ENCODE assay signal across 1 cellular context in genomic region chr3:129495006-129495639, GRCh38.
TF ChIP-seq lines count a peak whose summit lies in the region.
"Not testable (repeated sequence)": the region's sequence is repeated elsewhere in the genome, so short reads cannot be mapped to it uniquely, and the experiment has no call there.

No MANE protein-coding gene starts in this region.

TF ChIP-seq in HepG2, 621 proteins besides CTCF, POLR2A, EP300 and RAD21:
- TF ChIP-seq SSRP1 (CRISPR knock-in tag; IDR thresholded peaks at IDR 0.05): 0 out of 2 replicates have a peak, but pooled peaks have one; percentile 36
- TF ChIP-seq IKZF5 (CRISPR knock-in tag; IDR thresholded peaks at IDR 0.05): peak; percentile 59; the same call in 1 of the 2 replicates
- 0 out of 2 replicates have a peak, but pooled peaks have one; percentile 18 for TF ChIP-seq STAG1 (CRISPR knock-in tag; IDR thresholded peaks at IDR 0.05)
- 0 out of 2 replicates have a peak, but pooled peaks have one; percentile 15 for TF ChIP-seq GATAD1 (CRISPR knock-in tag; IDR thresholded peaks at IDR 0.05)
- TF ChIP-seq, protein P1, sequence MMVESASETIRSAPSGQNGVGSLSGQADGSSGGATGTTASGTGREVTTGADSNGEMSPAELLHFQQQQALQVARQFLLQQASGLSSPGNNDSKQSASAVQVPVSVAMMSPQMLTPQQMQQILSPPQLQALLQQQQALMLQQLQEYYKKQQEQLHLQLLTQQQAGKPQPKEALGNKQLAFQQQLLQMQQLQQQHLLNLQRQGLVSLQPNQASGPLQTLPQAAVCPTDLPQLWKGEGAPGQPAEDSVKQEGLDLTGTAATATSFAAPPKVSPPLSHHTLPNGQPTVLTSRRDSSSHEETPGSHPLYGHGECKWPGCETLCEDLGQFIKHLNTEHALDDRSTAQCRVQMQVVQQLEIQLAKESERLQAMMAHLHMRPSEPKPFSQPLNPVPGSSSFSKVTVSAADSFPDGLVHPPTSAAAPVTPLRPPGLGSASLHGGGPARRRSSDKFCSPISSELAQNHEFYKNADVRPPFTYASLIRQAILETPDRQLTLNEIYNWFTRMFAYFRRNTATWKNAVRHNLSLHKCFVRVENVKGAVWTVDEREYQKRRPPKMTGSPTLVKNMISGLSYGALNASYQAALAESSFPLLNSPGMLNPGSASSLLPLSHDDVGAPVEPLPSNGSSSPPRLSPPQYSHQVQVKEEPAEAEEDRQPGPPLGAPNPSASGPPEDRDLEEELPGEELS (CRISPR knock-in tag; IDR thresholded peaks at IDR 0.05): peak; percentile 88
- TF ChIP-seq, protein P2, sequence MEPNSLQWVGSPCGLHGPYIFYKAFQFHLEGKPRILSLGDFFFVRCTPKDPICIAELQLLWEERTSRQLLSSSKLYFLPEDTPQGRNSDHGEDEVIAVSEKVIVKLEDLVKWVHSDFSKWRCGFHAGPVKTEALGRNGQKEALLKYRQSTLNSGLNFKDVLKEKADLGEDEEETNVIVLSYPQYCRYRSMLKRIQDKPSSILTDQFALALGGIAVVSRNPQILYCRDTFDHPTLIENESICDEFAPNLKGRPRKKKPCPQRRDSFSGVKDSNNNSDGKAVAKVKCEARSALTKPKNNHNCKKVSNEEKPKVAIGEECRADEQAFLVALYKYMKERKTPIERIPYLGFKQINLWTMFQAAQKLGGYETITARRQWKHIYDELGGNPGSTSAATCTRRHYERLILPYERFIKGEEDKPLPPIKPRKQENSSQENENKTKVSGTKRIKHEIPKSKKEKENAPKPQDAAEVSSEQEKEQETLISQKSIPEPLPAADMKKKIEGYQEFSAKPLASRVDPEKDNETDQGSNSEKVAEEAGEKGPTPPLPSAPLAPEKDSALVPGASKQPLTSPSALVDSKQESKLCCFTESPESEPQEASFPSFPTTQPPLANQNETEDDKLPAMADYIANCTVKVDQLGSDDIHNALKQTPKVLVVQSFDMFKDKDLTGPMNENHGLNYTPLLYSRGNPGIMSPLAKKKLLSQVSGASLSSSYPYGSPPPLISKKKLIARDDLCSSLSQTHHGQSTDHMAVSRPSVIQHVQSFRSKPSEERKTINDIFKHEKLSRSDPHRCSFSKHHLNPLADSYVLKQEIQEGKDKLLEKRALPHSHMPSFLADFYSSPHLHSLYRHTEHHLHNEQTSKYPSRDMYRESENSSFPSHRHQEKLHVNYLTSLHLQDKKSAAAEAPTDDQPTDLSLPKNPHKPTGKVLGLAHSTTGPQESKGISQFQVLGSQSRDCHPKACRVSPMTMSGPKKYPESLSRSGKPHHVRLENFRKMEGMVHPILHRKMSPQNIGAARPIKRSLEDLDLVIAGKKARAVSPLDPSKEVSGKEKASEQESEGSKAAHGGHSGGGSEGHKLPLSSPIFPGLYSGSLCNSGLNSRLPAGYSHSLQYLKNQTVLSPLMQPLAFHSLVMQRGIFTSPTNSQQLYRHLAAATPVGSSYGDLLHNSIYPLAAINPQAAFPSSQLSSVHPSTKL (CRISPR knock-in tag; IDR thresholded peaks at IDR 0.05): peak; percentile 83
- TF ChIP-seq RARA (CRISPR knock-in tag; IDR thresholded peaks at IDR 0.05): peak; percentile 77
- 0 out of 2 replicates have a peak, but pooled peaks have one; percentile 22 for TF ChIP-seq MIXL1 (CRISPR knock-in tag; IDR thresholded peaks at IDR 0.05)
- TF ChIP-seq PAXIP1 (CRISPR knock-in tag; conservative IDR thresholded peaks at IDR 0.05): peak; percentile 28; the same call in 1 of the 2 replicates
- peak; percentile 19; the same call in 1 of the 2 replicates for TF ChIP-seq POLR2G (IDR thresholded peaks at IDR 0.05; ENCODE audit: low read depth, low read length)
- TF ChIP-seq ZBTB38 (CRISPR knock-in tag; IDR thresholded peaks at IDR 0.05): peak; percentile 60; the same call in 1 of the 2 replicates
- TF ChIP-seq ELF3 (CRISPR knock-in tag; IDR thresholded peaks at IDR 0.05): peak; percentile 26; the same call in 1 of the 2 replicates
- TF ChIP-seq RXRA (CRISPR knock-in tag; IDR thresholded peaks at IDR 0.05): peak; percentile 24; the same call in 1 of the 2 replicates
- TF ChIP-seq ZBTB7B (CRISPR knock-in tag; IDR thresholded peaks at IDR 0.05): 0 out of 2 replicates have a peak, but pooled peaks have one; percentile 25
- not testable (repeated sequence) for TF ChIP-seq SOX13 (IDR thresholded peaks at IDR 0.05); CREM (CRISPR knock-in tag; IDR thresholded peaks at IDR 0.05); FOXP1 (IDR thresholded peaks at IDR 0.05); FOXA1 (IDR thresholded peaks at IDR 0.05); LCORL (CRISPR knock-in tag; IDR thresholded peaks at IDR 0.05); CREB1 (CRISPR knock-in tag; IDR thresholded peaks at IDR 0.05)
- TF ChIP-seq SOX13 (CRISPR knock-in tag; conservative IDR thresholded peaks at IDR 0.05 in 1 of 2, IDR thresholded peaks at IDR 0.05 in 1 of 2): peak in 1 of 2 experiments; percentile 76; a peak in 2 of 4 replicates
- TF ChIP-seq NR2F1 (CRISPR knock-in tag; IDR thresholded peaks at IDR 0.05): peak in 1 of 2 experiments; percentile 18; a peak in 1 of 4 replicates
- peak; percentile 75 for TF ChIP-seq FOXA3 (CRISPR knock-in tag; IDR thresholded peaks at IDR 0.05)
- peak; percentile 61; the same call in 1 of the 2 replicates for TF ChIP-seq CREM (IDR thresholded peaks at IDR 0.05)
- peak; percentile 75 for TF ChIP-seq MED1 (CRISPR knock-in tag; IDR thresholded peaks at IDR 0.05)
- TF ChIP-seq SAP130 (CRISPR knock-in tag; IDR thresholded peaks at IDR 0.05; ENCODE audit: low read depth): peak; percentile 63
- TF ChIP-seq KAT8 (CRISPR knock-in tag; IDR thresholded peaks at IDR 0.05): peak; percentile 55; the same call in 1 of the 2 replicates
- TF ChIP-seq PPARG (CRISPR knock-in tag; conservative IDR thresholded peaks at IDR 0.05): 0 out of 2 replicates have a peak, but pooled peaks have one; percentile 20
- peak; percentile 79 for TF ChIP-seq FOXP1 (CRISPR knock-in tag; IDR thresholded peaks at IDR 0.05)
- TF ChIP-seq RCOR2 (CRISPR knock-in tag; IDR thresholded peaks at IDR 0.05): peak; percentile 45; the same call in 1 of the 2 replicates
- peak; percentile 55; the same call in 1 of the 2 replicates for TF ChIP-seq FOSL1 (CRISPR knock-in tag; IDR thresholded peaks at IDR 0.05; ENCODE audit: borderline replicate concordance)
- peak; percentile 66 for TF ChIP-seq NR2F6 (IDR thresholded peaks at IDR 0.05)
- TF ChIP-seq NR2F6 (CRISPR knock-in tag; IDR thresholded peaks at IDR 0.05): peak; percentile 79
- peak; percentile 44; the same call in 1 of the 2 replicates for TF ChIP-seq FOXA1 (CRISPR knock-in tag; IDR thresholded peaks at IDR 0.05)
- TF ChIP-seq RXRB (CRISPR knock-in tag; IDR thresholded peaks at IDR 0.05; ENCODE audit: borderline replicate concordance): peak; percentile 53
- peak; percentile 55 for TF ChIP-seq TCF7 (IDR thresholded peaks at IDR 0.05; ENCODE audit: low read depth)
- TF ChIP-seq GATAD2A (CRISPR knock-in tag; IDR thresholded peaks at IDR 0.05): peak; percentile 77
- TF ChIP-seq KDM6A (CRISPR knock-in tag; IDR thresholded peaks at IDR 0.05; ENCODE audit: low read depth): 0 out of 2 replicates have a peak, but pooled peaks have one; percentile 39
- peak; percentile 69; the same call in 1 of the 2 replicates for TF ChIP-seq SOX5 (CRISPR knock-in tag; IDR thresholded peaks at IDR 0.05; ENCODE audit: borderline replicate concordance)
- TF ChIP-seq MIER3 (CRISPR knock-in tag; IDR thresholded peaks at IDR 0.05; ENCODE audit: borderline replicate concordance): peak; percentile 25; the same call in 1 of the 2 replicates
- peak; percentile 64; the same call in 1 of the 2 replicates for TF ChIP-seq HMG20A (CRISPR knock-in tag; IDR thresholded peaks at IDR 0.05; ENCODE audit: borderline replicate concordance)
- peak; percentile 62; the same call in 1 of the 2 replicates for TF ChIP-seq ATF3 (CRISPR knock-in tag; IDR thresholded peaks at IDR 0.05)
- TF ChIP-seq SMAD3 (CRISPR knock-in tag; IDR thresholded peaks at IDR 0.05): 0 out of 2 replicates have a peak, but pooled peaks have one; percentile 46
- peak; percentile 26 for TF ChIP-seq ASH2L (IDR thresholded peaks at IDR 0.05; ENCODE audit: insufficient read length, low read depth, low read length)
- peak; percentile 91 for TF ChIP-seq ZBTB21 (CRISPR knock-in tag; IDR thresholded peaks at IDR 0.05)
- peak; percentile 35 for TF ChIP-seq BCL6 (CRISPR knock-in tag; IDR thresholded peaks at IDR 0.05)
- TF ChIP-seq FOSL2 (CRISPR knock-in tag; IDR thresholded peaks at IDR 0.05): peak; percentile 94
- TF ChIP-seq LCORL (IDR thresholded peaks at IDR 0.05): 0 out of 2 replicates have a peak, but pooled peaks have one; percentile 16
- TF ChIP-seq CREB1 (IDR thresholded peaks at IDR 0.05): peak; percentile 50; the same call in 1 of the 2 replicates
- TF ChIP-seq ETV5 (CRISPR knock-in tag; IDR thresholded peaks at IDR 0.05; ENCODE audit: borderline replicate concordance): peak; percentile 58; the same call in 1 of the 2 replicates
- TF ChIP-seq ISL2 (CRISPR knock-in tag; IDR thresholded peaks at IDR 0.05): peak; percentile 53; the same call in 1 of the 2 replicates
- TF ChIP-seq NCOA2 (CRISPR knock-in tag; IDR thresholded peaks at IDR 0.05): peak; percentile 70
- TF ChIP-seq, protein P3, sequence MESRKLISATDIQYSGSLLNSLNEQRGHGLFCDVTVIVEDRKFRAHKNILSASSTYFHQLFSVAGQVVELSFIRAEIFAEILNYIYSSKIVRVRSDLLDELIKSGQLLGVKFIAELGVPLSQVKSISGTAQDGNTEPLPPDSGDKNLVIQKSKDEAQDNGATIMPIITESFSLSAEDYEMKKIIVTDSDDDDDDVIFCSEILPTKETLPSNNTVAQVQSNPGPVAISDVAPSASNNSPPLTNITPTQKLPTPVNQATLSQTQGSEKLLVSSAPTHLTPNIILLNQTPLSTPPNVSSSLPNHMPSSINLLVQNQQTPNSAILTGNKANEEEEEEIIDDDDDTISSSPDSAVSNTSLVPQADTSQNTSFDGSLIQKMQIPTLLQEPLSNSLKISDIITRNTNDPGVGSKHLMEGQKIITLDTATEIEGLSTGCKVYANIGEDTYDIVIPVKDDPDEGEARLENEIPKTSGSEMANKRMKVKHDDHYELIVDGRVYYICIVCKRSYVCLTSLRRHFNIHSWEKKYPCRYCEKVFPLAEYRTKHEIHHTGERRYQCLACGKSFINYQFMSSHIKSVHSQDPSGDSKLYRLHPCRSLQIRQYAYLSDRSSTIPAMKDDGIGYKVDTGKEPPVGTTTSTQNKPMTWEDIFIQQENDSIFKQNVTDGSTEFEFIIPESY (CRISPR knock-in tag; IDR thresholded peaks at IDR 0.05): 0 out of 2 replicates have a peak, but pooled peaks have one; percentile 40
